Comparison of ENCODE assay signal across 11 cellular contexts in the genomic region with DNA sequence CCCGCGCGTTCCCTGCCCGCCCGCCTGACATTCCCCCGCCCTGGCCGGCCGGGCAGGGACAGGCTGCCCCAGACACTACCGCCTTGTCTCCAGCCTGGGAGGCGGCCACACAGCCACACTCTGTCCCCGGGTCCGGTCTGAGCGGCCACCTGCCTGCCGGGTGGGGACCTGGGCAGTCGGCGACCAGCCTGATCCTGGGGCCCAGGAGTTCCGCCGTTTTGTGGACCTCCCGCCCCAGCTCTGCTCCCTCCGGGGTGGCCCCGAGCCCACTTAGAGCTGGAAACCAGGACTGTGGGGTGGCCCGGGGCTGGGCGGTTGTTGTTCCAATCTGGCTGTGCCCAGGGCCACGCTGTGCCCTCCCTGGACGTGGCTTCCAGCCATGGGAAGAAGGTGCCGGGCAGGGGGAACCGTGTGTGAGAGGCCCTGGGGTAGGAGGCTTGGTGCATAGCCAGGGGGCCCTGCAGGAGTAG. TPM values are rescaled to one million over a fixed set of nuclear protein-coding genes. Genes with fewer than 3 reads are reported as not detected.
DNase-seq lines count a peak whose midpoint lies in the region; ATAC-seq and TF ChIP-seq lines count a peak whose summit lies in the region.
"Had no signal": no experiment of that assay in that cellular context is flagged by ENCODE, and none has a peak within 500 bp of the region (broad histone marks: within the 10 kb centered on the region; RNA-seq: fewer than 3 reads in every experiment).

No MANE protein-coding gene starts in this region.

- no peak for TF ChIP-seq POLR2A in erythroblast (IDR thresholded peaks at IDR 0.05; ENCODE audit: low read length)

- H3K9me3 Mint-ChIP-seq in WTC11: peaks cover 3% of the 10 kb centered on the region
- no peaks in the 10 kb centered on the region for H3K9me3 Mint-ChIP-seq in activated CD8-positive, alpha-beta T cell treated with anti-CD3 and anti-CD28 coated beads, Interleukin-2, amount 10 ng/mL, durations not matched to agents 7 days and 5 days (ENCODE audit: insufficient read depth)

- H3K27ac Mint-ChIP-seq in WTC11: peak overlapping the region; percentile 23; the same call in 1 of the 2 replicates
- no peak overlapping the region for H3K27ac Mint-ChIP-seq in activated CD8-positive, alpha-beta T cell treated with anti-CD3 and anti-CD28 coated beads, Interleukin-2, amount 10 ng/mL, durations not matched to agents 7 days and 5 days

- CTCF ChIA-PET in WTC11 (lab: Charles Lee): interaction anchor here (1.1 kb wide), 1 partner anchor 14 kb away, joined by 3 read pairs; no protein-coding TSS in a partner anchor
- CTCF ChIA-PET in activated CD8-positive, alpha-beta T cell treated with anti-CD3 and anti-CD28 coated beads, Interleukin-2, amount 10 ng/mL, durations not matched to agents 7 days and 5 days (lab: Charles Lee): no interaction called here

- H3K9me3 ChIP-seq in iPS-18c (ENCODE audit: control insufficient read depth, insufficient read depth, low read length): no peaks in the 10 kb centered on the region

- ATAC-seq in WTC11: peak; percentile 17; the same call in 1 of the 2 replicates
- ATAC-seq in activated CD8-positive, alpha-beta T cell treated with anti-CD3 and anti-CD28 coated beads, Interleukin-2, amount 10 ng/mL, durations not matched to agents 7 days and 5 days: no peak

- DNase-seq in Ammon's horn (ENCODE audit: low spot score): peak; percentile 84
- DNase-seq in WTC11 (ENCODE audit: low spot score): no peak
- DNase-seq in posterior cingulate gyrus: peak; percentile 61 to 96 (median 74)
- no peak for DNase-seq in erythroblast (lab: John Stamatoyannopoulos, UW)
- DNase-seq in NCI-H1694 (lab: John Stamatoyannopoulos, UW): no peak
- DNase-seq in activated CD8-positive, alpha-beta T cell treated with anti-CD3 and anti-CD28 coated beads, Interleukin-2, amount 10 ng/mL, durations not matched to agents 7 days and 5 days: no peak
- no peak for DNase-seq in HUDEP-2 (lab: John Stamatoyannopoulos, UW; ENCODE audit: unreplicated experiment in 76 of 76)
- DNase-seq: GF-D8, NCI-H226 had no signal

- peaks cover 9% of the 10 kb centered on the region for H3K4me1 Mint-ChIP-seq in WTC11
- H3K4me1 Mint-ChIP-seq in activated CD8-positive, alpha-beta T cell treated with anti-CD3 and anti-CD28 coated beads, Interleukin-2, amount 10 ng/mL, durations not matched to agents 7 days and 5 days (ENCODE audit: low read depth): no peaks in the 10 kb centered on the region

- TF ChIP-seq CTCF in WTC11 (IDR thresholded peaks at IDR 0.05): no peak

- POLR2A ChIA-PET in WTC11 (lab: Charles Lee): no interaction called here
- POLR2A ChIA-PET in activated CD8-positive, alpha-beta T cell treated with anti-CD3 and anti-CD28 coated beads, Interleukin-2, amount 10 ng/mL, durations not matched to agents 7 days and 5 days (lab: Charles Lee): no interaction called here

- no peak overlapping the region for H3K4me3 Mint-ChIP-seq in WTC11
- no peak overlapping the region for H3K4me3 Mint-ChIP-seq in activated CD8-positive, alpha-beta T cell treated with anti-CD3 and anti-CD28 coated beads, Interleukin-2, amount 10 ng/mL, durations not matched to agents 7 days and 5 days

- H3K4me3 ChIP-seq in iPS-18c (ENCODE audit: insufficient read depth, low read depth, low read length): 0 out of 2 replicates have a peak overlapping the region, but pooled peaks have one; percentile 3

- H3K36me3 Mint-ChIP-seq in WTC11: no peaks in the 10 kb centered on the region
- H3K36me3 Mint-ChIP-seq in activated CD8-positive, alpha-beta T cell treated with anti-CD3 and anti-CD28 coated beads, Interleukin-2, amount 10 ng/mL, durations not matched to agents 7 days and 5 days (ENCODE audit: low read depth): no peaks in the 10 kb centered on the region

- intact Hi-C loops in posterior cingulate gyrus (cut with DNase I): no loop called here

- no peaks in the 10 kb centered on the region for H3K27me3 Mint-ChIP-seq in WTC11 (ENCODE audit: low read depth)
- H3K27me3 Mint-ChIP-seq in activated CD8-positive, alpha-beta T cell treated with anti-CD3 and anti-CD28 coated beads, Interleukin-2, amount 10 ng/mL, durations not matched to agents 7 days and 5 days (ENCODE audit: low read depth): peaks cover 9% of the 10 kb centered on the region

TF ChIP-seq in WTC11, 78 proteins besides CTCF, POLR2A, EP300 and RAD21 (continues in another document):
- TF ChIP-seq CREM (CRISPR knock-in tag; IDR thresholded peaks at IDR 0.05) (no peak), CBFB (CRISPR knock-in tag; IDR thresholded peaks at IDR 0.05; ENCODE audit: low read depth) (no peak), ELF4 (CRISPR knock-in tag; IDR thresholded peaks at IDR 0.05; ENCODE audit: low read depth) (no peak), MXD4 (CRISPR knock-in tag; IDR thresholded peaks at IDR 0.05; ENCODE audit: borderline replicate concordance) (no peak), SP1 (CRISPR knock-in tag; conservative IDR thresholded peaks at IDR 0.05) (no peak), ZNF232 (CRISPR knock-in tag; IDR thresholded peaks at IDR 0.05) (no peak), IRF2 (CRISPR knock-in tag; IDR thresholded peaks at IDR 0.05; ENCODE audit: borderline replicate concordance, low read depth) (no peak), NR2C2 (CRISPR knock-in tag; IDR thresholded peaks at IDR 0.05) (no peak)
- TF ChIP-seq, protein P1, sequence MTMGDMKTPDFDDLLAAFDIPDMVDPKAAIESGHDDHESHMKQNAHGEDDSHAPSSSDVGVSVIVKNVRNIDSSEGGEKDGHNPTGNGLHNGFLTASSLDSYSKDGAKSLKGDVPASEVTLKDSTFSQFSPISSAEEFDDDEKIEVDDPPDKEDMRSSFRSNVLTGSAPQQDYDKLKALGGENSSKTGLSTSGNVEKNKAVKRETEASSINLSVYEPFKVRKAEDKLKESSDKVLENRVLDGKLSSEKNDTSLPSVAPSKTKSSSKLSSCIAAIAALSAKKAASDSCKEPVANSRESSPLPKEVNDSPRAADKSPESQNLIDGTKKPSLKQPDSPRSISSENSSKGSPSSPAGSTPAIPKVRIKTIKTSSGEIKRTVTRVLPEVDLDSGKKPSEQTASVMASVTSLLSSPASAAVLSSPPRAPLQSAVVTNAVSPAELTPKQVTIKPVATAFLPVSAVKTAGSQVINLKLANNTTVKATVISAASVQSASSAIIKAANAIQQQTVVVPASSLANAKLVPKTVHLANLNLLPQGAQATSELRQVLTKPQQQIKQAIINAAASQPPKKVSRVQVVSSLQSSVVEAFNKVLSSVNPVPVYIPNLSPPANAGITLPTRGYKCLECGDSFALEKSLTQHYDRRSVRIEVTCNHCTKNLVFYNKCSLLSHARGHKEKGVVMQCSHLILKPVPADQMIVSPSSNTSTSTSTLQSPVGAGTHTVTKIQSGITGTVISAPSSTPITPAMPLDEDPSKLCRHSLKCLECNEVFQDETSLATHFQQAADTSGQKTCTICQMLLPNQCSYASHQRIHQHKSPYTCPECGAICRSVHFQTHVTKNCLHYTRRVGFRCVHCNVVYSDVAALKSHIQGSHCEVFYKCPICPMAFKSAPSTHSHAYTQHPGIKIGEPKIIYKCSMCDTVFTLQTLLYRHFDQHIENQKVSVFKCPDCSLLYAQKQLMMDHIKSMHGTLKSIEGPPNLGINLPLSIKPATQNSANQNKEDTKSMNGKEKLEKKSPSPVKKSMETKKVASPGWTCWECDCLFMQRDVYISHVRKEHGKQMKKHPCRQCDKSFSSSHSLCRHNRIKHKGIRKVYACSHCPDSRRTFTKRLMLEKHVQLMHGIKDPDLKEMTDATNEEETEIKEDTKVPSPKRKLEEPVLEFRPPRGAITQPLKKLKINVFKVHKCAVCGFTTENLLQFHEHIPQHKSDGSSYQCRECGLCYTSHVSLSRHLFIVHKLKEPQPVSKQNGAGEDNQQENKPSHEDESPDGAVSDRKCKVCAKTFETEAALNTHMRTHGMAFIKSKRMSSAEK (CRISPR knock-in tag; IDR thresholded peaks at IDR 0.05; ENCODE audit: borderline replicate concordance): no peak
- TF ChIP-seq, protein P2, sequence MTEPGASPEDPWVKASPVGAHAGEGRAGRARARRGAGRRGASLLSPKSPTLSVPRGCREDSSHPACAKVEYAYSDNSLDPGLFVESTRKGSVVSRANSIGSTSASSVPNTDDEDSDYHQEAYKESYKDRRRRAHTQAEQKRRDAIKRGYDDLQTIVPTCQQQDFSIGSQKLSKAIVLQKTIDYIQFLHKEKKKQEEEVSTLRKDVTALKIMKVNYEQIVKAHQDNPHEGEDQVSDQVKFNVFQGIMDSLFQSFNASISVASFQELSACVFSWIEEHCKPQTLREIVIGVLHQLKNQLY (CRISPR knock-in tag; IDR thresholded peaks at IDR 0.05): no peak
- TF ChIP-seq, protein P3, sequence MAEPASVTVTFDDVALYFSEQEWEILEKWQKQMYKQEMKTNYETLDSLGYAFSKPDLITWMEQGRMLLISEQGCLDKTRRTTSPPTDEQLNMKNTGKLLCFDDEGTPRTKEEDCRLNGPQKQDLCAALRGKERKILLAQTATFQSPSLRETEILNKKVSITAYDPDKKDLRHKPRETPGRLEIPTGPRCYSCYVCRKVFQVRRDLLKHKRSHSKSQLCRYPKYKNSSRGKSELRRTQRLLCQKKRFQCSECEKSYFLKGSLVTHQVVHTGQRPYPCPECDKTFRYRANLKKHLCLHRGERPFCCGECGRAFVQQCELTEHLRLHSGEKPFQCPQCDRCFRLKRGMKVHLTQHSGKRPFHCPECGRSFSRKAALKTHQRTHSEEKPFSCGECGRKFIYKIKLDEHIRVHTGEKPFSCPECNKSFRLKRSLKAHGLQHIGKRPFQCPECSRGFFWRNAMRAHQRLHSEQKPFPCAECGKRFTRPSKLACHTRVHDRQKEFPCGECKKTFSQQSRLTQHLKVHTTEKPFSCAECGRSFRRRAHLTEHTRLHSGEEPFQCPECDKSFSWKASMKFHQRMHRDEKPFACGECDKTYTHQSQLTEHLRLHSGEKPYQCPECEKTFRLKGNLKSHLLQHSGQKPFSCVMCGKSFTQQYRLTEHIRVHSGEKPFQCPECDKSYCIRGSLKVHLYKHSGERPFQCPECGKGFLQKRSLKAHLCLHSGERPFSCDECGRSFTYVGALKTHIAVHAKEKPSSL (CRISPR knock-in tag; conservative IDR thresholded peaks at IDR 0.05): no peak

RNA-seq across cellular contexts. Expression of a gene that starts 12.0 kb away (rescaled TPM):
- total RNA-seq in WTC11 (2021): 17.7 to 25.6 TPM (median 22.1 TPM) in 3 replicates
- not detected for total RNA-seq in activated CD8-positive, alpha-beta T cell treated with anti-CD3 and anti-CD28 coated beads, Interleukin-2, amount 10 ng/mL, durations not matched to agents 7 days and 5 days

RNA-seq across cellular contexts. Expression of a gene that starts 25.5 kb away (rescaled TPM):
- total RNA-seq in WTC11 (2021): not detected in 3 replicates
- not detected for total RNA-seq in activated CD8-positive, alpha-beta T cell treated with anti-CD3 and anti-CD28 coated beads, Interleukin-2, amount 10 ng/mL, durations not matched to agents 7 days and 5 days
- total RNA-seq: astrocyte had no signal

RNA-seq across cellular contexts. Expression of a gene that starts 30.2 kb away (rescaled TPM):
- 0.66 to 0.78 TPM (median 0.70 TPM) in 3 replicates for total RNA-seq in WTC11 (2021)
- total RNA-seq in activated CD8-positive, alpha-beta T cell treated with anti-CD3 and anti-CD28 coated beads, Interleukin-2, amount 10 ng/mL, durations not matched to agents 7 days and 5 days: not detected

RNA-seq across cellular contexts. Expression of a gene that starts 44.5 kb away (rescaled TPM):
- 8.7 to 12.2 TPM (median 10.1 TPM) in 3 replicates for total RNA-seq in WTC11 (2021)
- 1 to 10 TPM; 2.2 to 3.0 TPM for total RNA-seq in activated CD8-positive, alpha-beta T cell treated with anti-CD3 and anti-CD28 coated beads, Interleukin-2, amount 10 ng/mL, durations not matched to agents 7 days and 5 days

RNA-seq across cellular contexts. Expression of a gene that starts 57.7 kb away (rescaled TPM):
- total RNA-seq in WTC11 (2021): 66.7 to 84.4 TPM (median 68.1 TPM) in 3 replicates
- 10 to 100 TPM; 71.3 to 78.4 TPM for total RNA-seq in activated CD8-positive, alpha-beta T cell treated with anti-CD3 and anti-CD28 coated beads, Interleukin-2, amount 10 ng/mL, durations not matched to agents 7 days and 5 days

Comparison
In these comparisons a context has a peak if more than half of its experiments do, and no peak if none do; other contexts are left out.
1. DNase-seq: peak in Ammon's horn (single experiment) and posterior cingulate gyrus (10 of 10); none in WTC11 (single experiment), erythroblast (0 of 2), NCI-H1694 (single experiment), activated CD8-positive, alpha-beta T cell treated with anti-CD3 and anti-CD28 coated beads, Interleukin-2, amount 10 ng/mL, durations not matched to agents 7 days and 5 days (single experiment) and HUDEP-2 (0 of 76).
2. RNA of a gene that starts 12.0 kb away (total RNA-seq): 17.7 to 25.6 TPM in WTC11; not detected in activated CD8-positive, alpha-beta T cell treated with anti-CD3 and anti-CD28 coated beads, Interleukin-2, amount 10 ng/mL, durations not matched to agents 7 days and 5 days; every median in the first group is over 10 times any median in the second.